ENCODE assay signal across 8 cellular contexts in the genomic region with DNA sequence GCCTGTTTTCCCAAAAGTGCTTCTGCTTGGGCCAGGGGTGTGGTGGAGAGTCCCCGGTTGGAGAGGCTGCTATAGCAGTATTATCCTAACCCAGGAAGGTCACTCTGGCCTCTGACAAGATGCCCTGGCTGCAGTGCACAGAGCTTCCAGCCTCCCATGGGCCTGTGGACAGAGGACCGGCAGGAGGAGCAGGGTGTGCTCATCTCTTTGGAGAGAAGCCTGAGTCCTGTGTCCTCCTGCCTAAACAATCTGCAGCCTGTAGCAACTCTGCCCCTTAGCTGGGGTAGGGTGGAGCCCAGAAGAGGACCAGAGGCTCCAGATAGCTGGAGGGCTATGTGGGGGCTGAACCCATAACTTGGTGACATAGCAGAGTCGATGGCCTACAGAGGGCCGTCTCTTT.
DNase-seq lines count a peak whose midpoint lies in the region; ATAC-seq and TF ChIP-seq lines count a peak whose summit lies in the region.

No MANE protein-coding gene starts in this region.

- no peaks in the 10 kb centered on the region for H3K9me3 ChIP-seq in left ventricle myocardium inferior (replicated peaks)

- ATAC-seq in GM23338 = peak; percentile 14; the same call in 2 of the 3 replicates
- no peak for ATAC-seq in stimulated activated memory B cell treated with anti-CD40 and anti-IgM and Interleukin-4, amounts not matched to agents 10 μg/mL and 1 μg/mL and 100 μg/mL, for 72 hours
- ATAC-seq in GM18520 (IDR thresholded peaks at IDR 0.05; ENCODE audit: unreplicated experiment) = no peak

- H2AFZ ChIP-seq in GM23338 = no peak overlapping the region

- H3K27ac ChIP-seq in GM23338 (ENCODE audit: low read depth) (no peak overlapping the region), left ventricle myocardium inferior (replicated peaks) (peak overlapping the region; percentile 86)

- no peaks in the 10 kb centered on the region for H3K9me3 Mint-ChIP-seq in GM23338
- H3K9me3 Mint-ChIP-seq in activated T-helper 2 cell treated with anti-CD3 and anti-CD28 coated beads, Interferon-gamma antibody, Interleukin-2, Interleukin-4, amounts not matched to agents 10 μg/mL and 5 μg/mL and 100 μg/mL, durations not matched to agents 14 hours and 24 hours and 36 hours = no peaks in the 10 kb centered on the region
- no peaks in the 10 kb centered on the region for H3K9me3 Mint-ChIP-seq in stimulated activated memory B cell treated with anti-CD40 and anti-IgM and Interleukin-4, amounts not matched to agents 10 μg/mL and 1 μg/mL and 100 μg/mL, for 72 hours

- H3K4me3 ChIP-seq in GM23338 (no peak overlapping the region), left ventricle myocardium inferior (no peak overlapping the region)

- H3K36me3 Mint-ChIP-seq in GM23338 (ENCODE audit: low read depth) = no peaks in the 10 kb centered on the region; the same call in 2 of the 3 replicates
- H3K36me3 Mint-ChIP-seq in activated T-helper 2 cell treated with anti-CD3 and anti-CD28 coated beads, Interferon-gamma antibody, Interleukin-2, Interleukin-4, amounts not matched to agents 10 μg/mL and 5 μg/mL and 100 μg/mL, durations not matched to agents 14 hours and 24 hours and 36 hours (ENCODE audit: low read depth) = no peaks in the 10 kb centered on the region
- H3K36me3 Mint-ChIP-seq in stimulated activated memory B cell treated with anti-CD40 and anti-IgM and Interleukin-4, amounts not matched to agents 10 μg/mL and 1 μg/mL and 100 μg/mL, for 72 hours = no peaks in the 10 kb centered on the region

- no peak overlapping the region for H3K4me3 Mint-ChIP-seq in GM23338
- H3K4me3 Mint-ChIP-seq in activated T-helper 2 cell treated with anti-CD3 and anti-CD28 coated beads, Interferon-gamma antibody, Interleukin-2, Interleukin-4, amounts not matched to agents 10 μg/mL and 5 μg/mL and 100 μg/mL, durations not matched to agents 14 hours and 24 hours and 36 hours (ENCODE audit: low read depth) = no peak overlapping the region
- H3K4me3 Mint-ChIP-seq in stimulated activated memory B cell treated with anti-CD40 and anti-IgM and Interleukin-4, amounts not matched to agents 10 μg/mL and 1 μg/mL and 100 μg/mL, for 72 hours = no peak overlapping the region

- H3F3A ChIP-seq in GM23338 (replicated peaks; ENCODE audit: low read depth) = no peaks in the 10 kb centered on the region

- H3K4me1 Mint-ChIP-seq in GM23338 = peaks cover 8% of the 10 kb centered on the region; the same call in 1 of the 3 replicates
- peaks cover 43% of the 10 kb centered on the region for H3K4me1 Mint-ChIP-seq in activated T-helper 2 cell treated with anti-CD3 and anti-CD28 coated beads, Interferon-gamma antibody, Interleukin-2, Interleukin-4, amounts not matched to agents 10 μg/mL and 5 μg/mL and 100 μg/mL, durations not matched to agents 14 hours and 24 hours and 36 hours (ENCODE audit: low read depth)
- peaks cover 88% of the 10 kb centered on the region for H3K4me1 Mint-ChIP-seq in stimulated activated memory B cell treated with anti-CD40 and anti-IgM and Interleukin-4, amounts not matched to agents 10 μg/mL and 1 μg/mL and 100 μg/mL, for 72 hours

- peaks cover 3% of the 10 kb centered on the region for H3K27me3 Mint-ChIP-seq in GM23338 (ENCODE audit: insufficient read depth, low read depth, poor library complexity)
- H3K27me3 Mint-ChIP-seq in activated T-helper 2 cell treated with anti-CD3 and anti-CD28 coated beads, Interferon-gamma antibody, Interleukin-2, Interleukin-4, amounts not matched to agents 10 μg/mL and 5 μg/mL and 100 μg/mL, durations not matched to agents 14 hours and 24 hours and 36 hours (ENCODE audit: low read depth) = no peaks in the 10 kb centered on the region
- H3K27me3 Mint-ChIP-seq in stimulated activated memory B cell treated with anti-CD40 and anti-IgM and Interleukin-4, amounts not matched to agents 10 μg/mL and 1 μg/mL and 100 μg/mL, for 72 hours = no peaks in the 10 kb centered on the region

- intact Hi-C loops in activated T-helper 2 cell treated with anti-CD3 and anti-CD28 coated beads, Interferon-gamma antibody, Interleukin-2, Interleukin-4, amounts not matched to agents 10 μg/mL and 5 μg/mL and 100 μg/mL, durations not matched to agents 14 hours and 24 hours and 36 hours (cut with micrococcal nuclease) = no loop called here
- intact Hi-C loops in left ventricle myocardium inferior (cut with micrococcal nuclease) = no loop called here

- H3K27ac Mint-ChIP-seq in GM23338 = peak overlapping the region; percentile 70; the same call in 1 of the 2 replicates
- H3K27ac Mint-ChIP-seq in activated T-helper 2 cell treated with anti-CD3 and anti-CD28 coated beads, Interferon-gamma antibody, Interleukin-2, Interleukin-4, amounts not matched to agents 10 μg/mL and 5 μg/mL and 100 μg/mL, durations not matched to agents 14 hours and 24 hours and 36 hours = peak overlapping the region; percentile 84
- peak overlapping the region; percentile 58 for H3K27ac Mint-ChIP-seq in stimulated activated memory B cell treated with anti-CD40 and anti-IgM and Interleukin-4, amounts not matched to agents 10 μg/mL and 1 μg/mL and 100 μg/mL, for 72 hours

- H3K9me2 ChIP-seq in GM23338 (ENCODE audit: insufficient read depth) = no peaks in the 10 kb centered on the region

- peaks cover 48% of the 10 kb centered on the region for H3K79me2 ChIP-seq in GM23338 (replicated peaks; ENCODE audit: insufficient read depth)

- no peak for TF ChIP-seq CTCF in GM23338 (conservative IDR thresholded peaks at IDR 0.05; ENCODE audit: low read depth in 2 of 2)
- no peak for TF ChIP-seq CTCF in left ventricle myocardium inferior (IDR thresholded peaks at IDR 0.05; ENCODE audit: borderline replicate concordance)

- H3K4me1 ChIP-seq in GM23338 (ENCODE audit: insufficient read depth) (no peaks in the 10 kb centered on the region), left ventricle myocardium inferior (peaks cover 88% of the 10 kb centered on the region)

- peaks cover 26% of the 10 kb centered on the region for H4K20me1 ChIP-seq in GM23338 (replicated peaks; ENCODE audit: insufficient read depth)

- no peaks in the 10 kb centered on the region for H3K27me3 ChIP-seq in GM23338 (ENCODE audit: insufficient read depth)
- no peaks in the 10 kb centered on the region for H3K27me3 ChIP-seq in left ventricle myocardium inferior (ENCODE audit: low read depth)

- no peaks in the 10 kb centered on the region for H3K36me3 ChIP-seq in GM23338 (ENCODE audit: insufficient read depth)
- H3K36me3 ChIP-seq in left ventricle myocardium inferior = no peaks in the 10 kb centered on the region

- no peak for DNase-seq in GM23338 (ENCODE audit: low spot score)
- no peak for DNase-seq in activated T-helper 2 cell treated with anti-CD3 and anti-CD28 coated beads, Interferon-gamma antibody, Interleukin-2, Interleukin-4, amounts not matched to agents 10 μg/mL and 5 μg/mL and 100 μg/mL, durations not matched to agents 14 hours and 24 hours and 36 hours (ENCODE audit: low spot score)
- no peak for DNase-seq in left ventricle myocardium inferior
- no peak for DNase-seq in pons (ENCODE audit: low spot score)
- no peak for DNase-seq in NCI-H2107 treated with DMSO at 0.1 percent for 48 hours (lab: John Stamatoyannopoulos, UW; ENCODE audit: unreplicated experiment)
- no peak for DNase-seq in SHP77 treated with DMSO at 0.1 percent for 48 hours (lab: John Stamatoyannopoulos, UW)

- H3K4me2 ChIP-seq in GM23338 = no peak overlapping the region

TF ChIP-seq in GM23338, 12 proteins besides CTCF, POLR2A, EP300 and RAD21 (continues in another document):
- TF ChIP-seq REST (IDR thresholded peaks at IDR 0.05; ENCODE audit: unreplicated experiment) = no peak
